In the genomic region with DNA sequence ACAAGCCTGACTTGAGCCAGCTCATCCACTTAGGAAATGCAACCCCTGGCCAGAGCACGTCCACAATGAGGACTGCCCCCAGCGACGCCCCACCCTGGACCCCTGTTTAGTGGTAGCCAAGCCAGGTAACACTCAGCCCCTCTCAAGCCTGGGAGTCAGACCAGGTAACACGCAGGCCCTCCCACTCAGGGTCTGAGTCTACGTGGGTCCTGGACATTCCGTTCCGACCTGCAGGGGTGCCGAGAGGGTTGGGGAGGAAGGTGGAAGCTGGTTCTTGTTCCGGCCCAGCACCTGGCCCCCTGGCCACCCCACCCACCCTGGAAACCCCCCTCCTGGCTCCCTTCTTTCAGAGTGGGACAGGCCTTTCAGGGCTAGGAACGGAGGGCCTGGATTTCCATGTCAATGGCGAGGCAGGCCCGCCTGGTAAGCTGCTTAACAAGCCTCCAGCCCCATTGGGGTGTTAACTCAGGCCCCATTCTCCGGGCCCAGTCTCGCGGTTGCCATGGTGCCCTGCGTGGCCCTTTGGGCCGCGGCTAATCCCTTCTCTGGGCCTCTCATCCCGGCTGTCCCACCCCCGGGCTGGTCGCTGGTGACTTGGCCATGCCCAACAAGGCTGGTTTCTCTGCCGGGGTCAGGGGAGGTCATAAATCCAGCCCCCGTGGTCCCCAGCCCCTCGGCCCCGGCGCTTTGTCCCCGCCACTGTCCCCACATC, we compare ENCODE assay signal across 18 cellular contexts. TPM values are rescaled to one million over a fixed set of nuclear protein-coding genes. Genes with fewer than 3 reads are reported as not detected.
DNase-seq lines count a peak whose midpoint lies in the region; ATAC-seq and TF ChIP-seq lines count a peak whose summit lies in the region.
"Had no signal": no experiment of that assay in that cellular context is flagged by ENCODE, and none has a peak within 500 bp of the region (broad histone marks: within the 10 kb centered on the region; RNA-seq: fewer than 3 reads in every experiment).

No MANE protein-coding gene starts in this region.

- H3K4me1 Mint-ChIP-seq in endothelial cell (ENCODE audit: unreplicated experiment) (peaks cover 2% of the 10 kb centered on the region), nephron (peaks cover 63% of the 10 kb centered on the region)

- H3K36me3 ChIP-seq in BLaER1 (no peaks in the 10 kb centered on the region), NT2/D1 (ENCODE audit: insufficient read depth, insufficient read length, low read length) (no peaks in the 10 kb centered on the region)

- peak overlapping the region; percentile 91 for H3K4me2 ChIP-seq in BLaER1

- H3K4me1 ChIP-seq in BLaER1, result peaks cover 99% of the 10 kb centered on the region
- H3K4me1 ChIP-seq in NT2/D1 (ENCODE audit: insufficient read depth, insufficient read length), result peaks cover 42% of the 10 kb centered on the region

- peak overlapping the region; percentile 36; the same call in 1 of the 2 replicates for H3K9ac ChIP-seq in BLaER1
- H3K9ac ChIP-seq in NT2/D1 (ENCODE audit: insufficient read length, low read depth), result peak overlapping the region; percentile 46

- H3K9me3 ChIP-seq in BLaER1 (no peaks in the 10 kb centered on the region), NT2/D1 (ENCODE audit: insufficient read depth, low read length) (no peaks in the 10 kb centered on the region)

- no peak for ATAC-seq in HG02938 (IDR thresholded peaks at IDR 0.05; ENCODE audit: unreplicated experiment)
- no peak for ATAC-seq in HG03095 (IDR thresholded peaks at IDR 0.05; ENCODE audit: unreplicated experiment)

- TF ChIP-seq CTCF in endothelial cell (IDR thresholded peaks at IDR 0.05; ENCODE audit: unreplicated experiment), result no peak
- no peak for TF ChIP-seq CTCF in nephron (IDR thresholded peaks at IDR 0.05; ENCODE audit: unreplicated experiment in 3 of 3)

- H3K4me3 Mint-ChIP-seq in endothelial cell (ENCODE audit: unreplicated experiment) (no peak overlapping the region), nephron (no peak overlapping the region)

- H3K27me3 Mint-ChIP-seq in endothelial cell (ENCODE audit: unreplicated experiment) (peaks cover 1% of the 10 kb centered on the region), nephron (ENCODE audit: low read depth) (peaks cover 4% of the 10 kb centered on the region)

- H3K9me3 Mint-ChIP-seq in endothelial cell (ENCODE audit: unreplicated experiment) (no peaks in the 10 kb centered on the region), nephron (no peaks in the 10 kb centered on the region)

- H3K27ac ChIP-seq in BLaER1, result peak overlapping the region; percentile 87

- H3K4me3 ChIP-seq in BLaER1, result no peak overlapping the region
- H3K4me3 ChIP-seq in NT2/D1 (ENCODE audit: insufficient read length, low read depth), result no peak overlapping the region

- H3K27ac Mint-ChIP-seq in endothelial cell (ENCODE audit: unreplicated experiment) (no peak overlapping the region), nephron (peak overlapping the region; percentile 84 to 93 (median 86))

- H3K27me3 ChIP-seq in BLaER1 (no peaks in the 10 kb centered on the region), NT2/D1 (ENCODE audit: insufficient read depth, insufficient read length) (no peaks in the 10 kb centered on the region)

- no peaks in the 10 kb centered on the region for H3K36me3 Mint-ChIP-seq in endothelial cell (ENCODE audit: low read depth, unreplicated experiment)
- no peaks in the 10 kb centered on the region for H3K36me3 Mint-ChIP-seq in nephron (ENCODE audit: low read depth)

- H4K20me1 ChIP-seq in BLaER1, result no peaks in the 10 kb centered on the region

- no peak for DNase-seq in NT2/D1 (ENCODE audit: low read depth, low spot score)
- DNase-seq in endothelial cell (ENCODE audit: low spot score), result peak; percentile 3
- DNase-seq in GM03348 (ENCODE audit: low spot score), result no peak
- no peak for DNase-seq in NCI-H2171 treated with DMSO at 0.1 percent for 48 hours (lab: John Stamatoyannopoulos, UW)
- DNase-seq: 8988T, C1 segment of cervical spinal cord, COR-L47, DMS53, Karpas-422, MM.1S, NCI-H1105 treated with DMSO at 0.1 percent for 48 hours, NCI-H187, NCI-H446, SHP77 had no signal

RNA-seq across cellular contexts. Expression of a gene that starts 19.7 kb away (rescaled TPM):
- total RNA-seq in endothelial cell (ENCODE audit: unreplicated experiment), result 83.5 TPM

RNA-seq across cellular contexts. Expression of a gene that starts 23.7 kb away (rescaled TPM):
- total RNA-seq in endothelial cell (ENCODE audit: unreplicated experiment), result not detected

RNA-seq across cellular contexts. Expression of a gene that starts 55.4 kb away (rescaled TPM):
- total RNA-seq in endothelial cell (ENCODE audit: unreplicated experiment), result 34.0 TPM

RNA-seq across cellular contexts. Expression of a gene that starts 58.9 kb away (rescaled TPM):
- 9.6 TPM for total RNA-seq in endothelial cell (ENCODE audit: unreplicated experiment)
